ENCODE assay signal across 19 cellular contexts in the genomic region with DNA sequence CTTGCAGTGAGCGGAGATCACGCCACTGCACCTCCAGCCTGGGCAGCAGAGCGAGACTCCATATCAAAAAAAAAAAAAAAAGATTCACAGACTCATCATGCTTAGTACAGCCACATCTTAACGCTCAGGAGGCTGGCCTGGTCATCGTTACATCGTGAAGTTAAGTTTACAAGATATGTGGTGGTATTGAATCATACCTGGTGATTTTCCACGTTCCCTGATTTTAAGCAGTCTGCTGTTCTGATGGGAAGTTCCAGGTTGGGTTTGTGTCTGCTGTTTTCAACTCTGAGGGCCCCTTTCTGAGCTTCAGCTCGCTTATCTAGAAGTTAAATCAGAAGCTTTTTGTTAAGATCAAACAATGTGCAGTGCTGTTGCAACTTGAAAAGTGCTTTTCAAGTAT. TPM values are rescaled to one million over a fixed set of nuclear protein-coding genes. Genes with fewer than 3 reads are reported as not detected.
DNase-seq lines count a peak whose midpoint lies in the region; ATAC-seq and TF ChIP-seq lines count a peak whose summit lies in the region.
"Had no signal": no experiment of that assay in that cellular context is flagged by ENCODE, and none has a peak within 500 bp of the region (broad histone marks: within the 10 kb centered on the region; RNA-seq: fewer than 3 reads in every experiment).

No MANE protein-coding gene starts in this region.

- ATAC-seq in memory B cell (ENCODE audit: low read depth) (no peak), HG03571 (IDR thresholded peaks at IDR 0.05; ENCODE audit: unreplicated experiment) (no peak)
- ATAC-seq: left ventricle myocardium superior had no signal

- H3K27ac ChIP-seq in C4-2B: peak overlapping the region; percentile 46
- no peak overlapping the region for H3K27ac ChIP-seq in CD8-positive, alpha-beta memory T cell (ENCODE audit: low read depth, low read length)
- H3K27ac ChIP-seq: PC-9, thyroid gland had no signal

- no peak overlapping the region for H3K4me3 ChIP-seq in CD8-positive, alpha-beta memory T cell (ENCODE audit: low read length)
- no peak overlapping the region for H3K4me3 ChIP-seq in foreskin fibroblast (ENCODE audit: low read depth in 1 of 2, low read length in 2 of 2)
- H3K4me3 ChIP-seq: PC-9, thyroid gland had no signal

- POLR2A ChIA-PET in CD8-positive, alpha-beta memory T cell (lab: Charles Lee): no interaction called here

- no peaks in the 10 kb centered on the region for H3K27me3 ChIP-seq in CD8-positive, alpha-beta memory T cell (ENCODE audit: insufficient read depth, low read length, poor library complexity, severe bottlenecking)
- H3K27me3 ChIP-seq: thyroid gland had no signal

- no peaks in the 10 kb centered on the region for H3K9me3 Mint-ChIP-seq in CD8-positive, alpha-beta memory T cell
- H3K9me3 Mint-ChIP-seq in activated T-helper 2 cell treated with anti-CD3 and anti-CD28 coated beads, Interferon-gamma antibody, Interleukin-2, Interleukin-4, amounts not matched to agents 10 μg/mL and 5 μg/mL and 100 μg/mL, durations not matched to agents 14 hours and 24 hours and 36 hours: peaks cover 5% of the 10 kb centered on the region
- peaks cover under 1% of the 10 kb centered on the region for H3K9me3 Mint-ChIP-seq in memory B cell
- H3K9me3 Mint-ChIP-seq: activated T-helper 1 cell treated with anti-CD3 and anti-CD28 coated beads, Interleukin-12 subunit alpha, Interleukin-12 subunit beta, Interleukin-2, Interleukin-4 antibody, amounts not matched to agents 30 ng/mL and 10 ng/mL and 1 ng/mL, durations not matched to agents 14 hours and 24 hours and 36 hours had no signal

- H3K4me3 Mint-ChIP-seq in CD8-positive, alpha-beta memory T cell: peak overlapping the region in 3 of 7 donors; percentile 11 to 58 (median 26)
- H3K4me3 Mint-ChIP-seq in activated T-helper 2 cell treated with anti-CD3 and anti-CD28 coated beads, Interferon-gamma antibody, Interleukin-2, Interleukin-4, amounts not matched to agents 10 μg/mL and 5 μg/mL and 100 μg/mL, durations not matched to agents 14 hours and 24 hours and 36 hours (ENCODE audit: low read depth): peak overlapping the region; percentile 10
- H3K4me3 Mint-ChIP-seq in memory B cell: no peak overlapping the region
- H3K4me3 Mint-ChIP-seq: IgD-negative memory B cell had no signal

- no peaks in the 10 kb centered on the region for H3K9me3 ChIP-seq in CD8-positive, alpha-beta memory T cell (ENCODE audit: low read length)
- H3K9me3 ChIP-seq: thyroid gland had no signal

- CTCF ChIA-PET in CD8-positive, alpha-beta memory T cell (lab: Charles Lee): interaction anchor here (1.4 kb wide), 2 partner anchors 113 to 116 kb away, joined by 4 to 5 read pairs; no protein-coding TSS in a partner anchor

- peaks cover 77% of the 10 kb centered on the region for H3K4me1 ChIP-seq in CD8-positive, alpha-beta memory T cell (ENCODE audit: insufficient read depth, low read length)

- intact Hi-C loops in activated T-helper 2 cell treated with anti-CD3 and anti-CD28 coated beads, Interferon-gamma antibody, Interleukin-2, Interleukin-4, amounts not matched to agents 10 μg/mL and 5 μg/mL and 100 μg/mL, durations not matched to agents 14 hours and 24 hours and 36 hours (cut with micrococcal nuclease): no loop called here

- H3K36me3 Mint-ChIP-seq in CD8-positive, alpha-beta memory T cell: peaks cover 7 to 60% (median 7%) of the 10 kb centered on the region in 3 donors
- peaks cover 64% of the 10 kb centered on the region for H3K36me3 Mint-ChIP-seq in activated T-helper 2 cell treated with anti-CD3 and anti-CD28 coated beads, Interferon-gamma antibody, Interleukin-2, Interleukin-4, amounts not matched to agents 10 μg/mL and 5 μg/mL and 100 μg/mL, durations not matched to agents 14 hours and 24 hours and 36 hours (ENCODE audit: low read depth)
- H3K36me3 Mint-ChIP-seq in memory B cell: peaks cover 18% of the 10 kb centered on the region

- H3K27ac Mint-ChIP-seq in CD8-positive, alpha-beta memory T cell: peak overlapping the region in 7 of 8 donors; percentile 29 to 88 (median 51)
- H3K27ac Mint-ChIP-seq in activated T-helper 2 cell treated with anti-CD3 and anti-CD28 coated beads, Interferon-gamma antibody, Interleukin-2, Interleukin-4, amounts not matched to agents 10 μg/mL and 5 μg/mL and 100 μg/mL, durations not matched to agents 14 hours and 24 hours and 36 hours: no peak overlapping the region
- H3K27ac Mint-ChIP-seq in memory B cell: peak overlapping the region; percentile 22
- H3K27ac Mint-ChIP-seq: activated T-helper 1 cell treated with anti-CD3 and anti-CD28 coated beads, Interleukin-12 subunit alpha, Interleukin-12 subunit beta, Interleukin-2, Interleukin-4 antibody, amounts not matched to agents 30 ng/mL and 10 ng/mL and 1 ng/mL, durations not matched to agents 14 hours and 24 hours and 36 hours had no signal

- peaks cover 10% of the 10 kb centered on the region for H3K36me3 ChIP-seq in CD8-positive, alpha-beta memory T cell (ENCODE audit: insufficient read depth, low read length)
- H3K36me3 ChIP-seq: thyroid gland had no signal

- H3K4me1 Mint-ChIP-seq in CD8-positive, alpha-beta memory T cell: peaks cover 60 to 82% (median 79%) of the 10 kb centered on the region in 3 donors
- peaks cover 55% of the 10 kb centered on the region for H3K4me1 Mint-ChIP-seq in activated T-helper 2 cell treated with anti-CD3 and anti-CD28 coated beads, Interferon-gamma antibody, Interleukin-2, Interleukin-4, amounts not matched to agents 10 μg/mL and 5 μg/mL and 100 μg/mL, durations not matched to agents 14 hours and 24 hours and 36 hours (ENCODE audit: low read depth)
- peaks cover 30% of the 10 kb centered on the region for H3K4me1 Mint-ChIP-seq in memory B cell

- peak in 2 of 5 donors; percentile 13 to 50 for DNase-seq in CD8-positive, alpha-beta memory T cell
- DNase-seq in activated T-helper 2 cell treated with anti-CD3 and anti-CD28 coated beads, Interferon-gamma antibody, Interleukin-2, Interleukin-4, amounts not matched to agents 10 μg/mL and 5 μg/mL and 100 μg/mL, durations not matched to agents 14 hours and 24 hours and 36 hours (ENCODE audit: low spot score): no peak
- DNase-seq in memory B cell (ENCODE audit: low spot score in 2 of 2) (no peak), foreskin fibroblast (no peak), middle frontal gyrus (ENCODE audit: extremely low spot score, low spot score) (no peak), NCI-H345 treated with DMSO at 0.1 percent for 48 hours (lab: John Stamatoyannopoulos, UW; ENCODE audit: unreplicated experiment) (no peak)
- DNase-seq: activated CD4-positive, alpha-beta T cell treated with anti-CD3 and anti-CD28 coated beads for 48 hours; AML-193; left ventricle myocardium superior; NCI-H1092 treated with DMSO at 0.1 percent for 48 hours; NCI-H2107; NCI-H69; PC-9; stimulated activated CD4-positive, alpha-beta T cell treated with anti-CD3 and anti-CD28 coated beads, Interleukin-4, amount 100 ng/mL, for 1 hour; thyroid gland had no signal

- TF ChIP-seq CTCF in C4-2B (conservative IDR thresholded peaks at IDR 0.05) (no peak), foreskin fibroblast (IDR thresholded peaks at IDR 0.05; ENCODE audit: low read depth, low read length) (no peak)

- no peaks in the 10 kb centered on the region for H3K27me3 Mint-ChIP-seq in CD8-positive, alpha-beta memory T cell
- no peaks in the 10 kb centered on the region for H3K27me3 Mint-ChIP-seq in activated T-helper 2 cell treated with anti-CD3 and anti-CD28 coated beads, Interferon-gamma antibody, Interleukin-2, Interleukin-4, amounts not matched to agents 10 μg/mL and 5 μg/mL and 100 μg/mL, durations not matched to agents 14 hours and 24 hours and 36 hours (ENCODE audit: low read depth)
- no peaks in the 10 kb centered on the region for H3K27me3 Mint-ChIP-seq in memory B cell
- H3K27me3 Mint-ChIP-seq: IgD-negative memory B cell had no signal

RNA-seq across cellular contexts. Expression of a gene that starts 6.9 kb away (rescaled TPM):
- 10 to 100 TPM; 23.5 to 24.5 TPM for total RNA-seq in CD8-positive, alpha-beta memory T cell
- 34.0 TPM for polyA plus RNA-seq in CD8-positive, alpha-beta memory T cell
- total RNA-seq in activated T-helper 2 cell treated with anti-CD3 and anti-CD28 coated beads, Interferon-gamma antibody, Interleukin-2, Interleukin-4, amounts not matched to agents 10 μg/mL and 5 μg/mL and 100 μg/mL, durations not matched to agents 14 hours and 24 hours and 36 hours: 32.0 and 33.7 TPM in 2 replicates
